Comparison of ENCODE assay signal across 10 cellular contexts in the genomic region with DNA sequence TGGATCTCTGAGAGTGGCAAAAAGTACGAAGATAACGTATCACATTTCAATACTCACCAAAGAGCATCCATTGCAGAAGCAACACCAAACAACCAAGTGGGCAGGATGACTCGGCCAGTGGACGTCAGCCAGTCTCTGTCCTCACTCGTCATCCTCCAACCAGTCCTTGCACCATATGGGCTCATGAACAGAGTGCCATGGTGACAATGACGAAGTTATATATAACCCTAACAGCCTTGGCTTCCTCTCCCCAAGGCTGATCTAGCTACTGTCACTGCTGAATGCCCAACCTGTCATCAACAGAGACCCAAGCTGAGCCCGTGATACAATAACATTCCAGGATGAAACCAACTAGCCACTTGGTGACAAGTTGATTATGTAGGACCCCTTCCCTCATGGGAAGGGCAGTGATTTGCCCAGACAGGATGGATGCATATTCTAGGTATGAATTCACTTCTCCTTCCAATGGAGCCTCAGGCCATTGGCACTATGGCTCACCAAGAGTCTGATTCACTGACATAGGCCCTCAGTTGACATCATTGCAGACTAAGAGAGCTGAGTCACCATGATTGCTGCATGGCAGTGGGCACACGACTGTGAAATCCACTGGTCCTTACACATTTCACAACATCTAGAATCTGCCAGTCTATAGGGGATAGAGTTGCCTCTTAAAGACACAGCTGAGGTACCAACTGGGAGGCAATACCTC. TPM values are rescaled to one million over a fixed set of nuclear protein-coding genes. Genes with fewer than 3 reads are reported as not detected.
DNase-seq lines count a peak whose midpoint lies in the region; ATAC-seq and TF ChIP-seq lines count a peak whose summit lies in the region.
"Had no signal": no experiment of that assay in that cellular context is flagged by ENCODE, and none has a peak within 500 bp of the region (broad histone marks: within the 10 kb centered on the region; RNA-seq: fewer than 3 reads in every experiment).

No MANE protein-coding gene starts in this region.

- H3K4me3 ChIP-seq in lower lobe of right lung = no peak overlapping the region

- H3K36me3 ChIP-seq in KOPT-K1 (ENCODE audit: insufficient read depth, low read length) (no peaks in the 10 kb centered on the region), lower lobe of right lung (no peaks in the 10 kb centered on the region)

- H3K27me3 Mint-ChIP-seq in CD4-positive, alpha-beta T cell = peaks cover 6% of the 10 kb centered on the region

- H3K27ac ChIP-seq in CD4-positive, alpha-beta T cell (ENCODE audit: low read depth, low read length) = no peak overlapping the region
- H3K27ac ChIP-seq in KOPT-K1 (ENCODE audit: low read depth, low read length, poor library complexity, severe bottlenecking) (peak overlapping the region; percentile 98), lower lobe of right lung (no peak overlapping the region)

- H3K9me3 ChIP-seq in CD4-positive, alpha-beta T cell (ENCODE audit: control insufficient read depth, low read length) = no peaks in the 10 kb centered on the region
- peaks cover 4% of the 10 kb centered on the region for H3K9me3 ChIP-seq in KOPT-K1 (ENCODE audit: insufficient read depth, low read length, poor library complexity, severe bottlenecking)
- no peaks in the 10 kb centered on the region for H3K9me3 ChIP-seq in lower lobe of right lung

- no peaks in the 10 kb centered on the region for H3K27me3 ChIP-seq in CD4-positive, alpha-beta T cell (ENCODE audit: control insufficient read depth, insufficient read depth, low read length)
- H3K27me3 ChIP-seq in lower lobe of right lung (ENCODE audit: low read depth) = no peaks in the 10 kb centered on the region

- no peaks in the 10 kb centered on the region for H3K9me3 Mint-ChIP-seq in CD4-positive, alpha-beta T cell
- H3K9me3 Mint-ChIP-seq in activated naive CD4-positive, alpha-beta T cell treated with anti-CD3 and anti-CD28 coated beads, Interleukin-2, amount 50 U/mL, for 72 hours = peaks cover 4 to 12% of the 10 kb centered on the region in 2 donors

- intact Hi-C loops in CD4-positive, alpha-beta T cell (cut with DNase I, micrococcal nuclease) = loop anchor here (10.0 kb wide), 2 partner anchors 76 to 256 kb away; partner anchors contain the start of gene ZMIZ1 (in 1 of the 2)
- intact Hi-C loops in lower lobe of right lung (cut with DNase I) = no loop called here

- no peak for TF ChIP-seq POLR2A in GM18505 (IDR thresholded peaks at IDR 0.05; ENCODE audit: borderline replicate concordance, extremely low read depth, insufficient read depth, insufficient read length)

- peaks cover 6% of the 10 kb centered on the region for H3K36me3 Mint-ChIP-seq in CD4-positive, alpha-beta T cell (ENCODE audit: low read depth)
- H3K36me3 Mint-ChIP-seq in activated naive CD4-positive, alpha-beta T cell treated with anti-CD3 and anti-CD28 coated beads, Interleukin-2, amount 50 U/mL, for 72 hours = peaks cover 0 to 15% of the 10 kb centered on the region in 2 donors

- H3K27ac Mint-ChIP-seq in CD4-positive, alpha-beta T cell = peak overlapping the region; percentile 46
- no peak overlapping the region for H3K27ac Mint-ChIP-seq in activated naive CD4-positive, alpha-beta T cell treated with anti-CD3 and anti-CD28 coated beads, Interleukin-2, amount 50 U/mL, for 72 hours

- H3K4me1 ChIP-seq in lower lobe of right lung = peaks cover 32% of the 10 kb centered on the region

- no peak for DNase-seq in CD4-positive, alpha-beta T cell
- DNase-seq in activated naive CD4-positive, alpha-beta T cell treated with anti-CD3 and anti-CD28 coated beads, Interleukin-2, amount 50 U/mL, for 72 hours (ENCODE audit: low spot score in 2 of 2) = peak in 1 of 2 donors; percentile 25
- peak; percentile 39 for DNase-seq in lower lobe of right lung
- DNase-seq in NCI-H82 (lab: John Stamatoyannopoulos, UW) = no peak
- no peak for DNase-seq in NCI-H345 (lab: John Stamatoyannopoulos, UW)
- DNase-seq in DMS79 treated with DMSO at 0.1 percent for 48 hours (lab: John Stamatoyannopoulos, UW) = no peak
- DNase-seq: hippocampal formation, KG1 had no signal

- POLR2A ChIA-PET in CD4-positive, alpha-beta T cell (lab: Charles Lee) = no interaction called here

- peaks cover 93% of the 10 kb centered on the region for H3K4me1 Mint-ChIP-seq in CD4-positive, alpha-beta T cell (ENCODE audit: low read depth)

- no peak for ATAC-seq in CD4-positive, alpha-beta T cell (ENCODE audit: poor library complexity)
- peak; percentile 47 to 59 for ATAC-seq in activated naive CD4-positive, alpha-beta T cell treated with anti-CD3 and anti-CD28 coated beads, Interleukin-2, amount 50 U/mL, for 72 hours
- ATAC-seq in lower lobe of right lung (peak in 1 of 2 donors; percentile 3), GM18505 (IDR thresholded peaks at IDR 0.05; ENCODE audit: unreplicated experiment) (no peak)

- CTCF ChIA-PET in CD4-positive, alpha-beta T cell (lab: Charles Lee) = no interaction called here

- TF ChIP-seq CTCF in CD4-positive, alpha-beta T cell (IDR thresholded peaks at IDR 0.05) = no peak
- TF ChIP-seq CTCF in lower lobe of right lung (IDR thresholded peaks at IDR 0.05) = no peak

- H3K4me3 Mint-ChIP-seq in CD4-positive, alpha-beta T cell = peak overlapping the region; percentile 2

RNA-seq across cellular contexts. Expression of gene PPIF, which starts 26.3 kb away (rescaled TPM):
- 10 to 100 TPM; 42.4 to 42.7 TPM for total RNA-seq in CD4-positive, alpha-beta T cell
- total RNA-seq in activated naive CD4-positive, alpha-beta T cell treated with anti-CD3 and anti-CD28 coated beads, Interleukin-2, amount 50 U/mL, for 72 hours = 100 to 1,000 TPM in 1 of 2 donors, 10 to 100 TPM in 1; 60.2 to 144 TPM
- 28.5 TPM for total RNA-seq in lower lobe of right lung

Comparison
In these comparisons a context has a peak if more than half of its experiments do, and no peak if none do; other contexts are left out.
1. ATAC-seq: peak in activated naive CD4-positive, alpha-beta T cell treated with anti-CD3 and anti-CD28 coated beads, Interleukin-2, amount 50 U/mL, for 72 hours (2 of 2); none in CD4-positive, alpha-beta T cell (single experiment) and GM18505 (single experiment).